ENCODE assay signal across 1 cellular context in genomic region chr19:7926727-7927604, GRCh38.
TF ChIP-seq lines count a peak whose summit lies in the region.

No MANE protein-coding gene starts in this region.

TF ChIP-seq in HEK293, 187 proteins besides CTCF, POLR2A, EP300 and RAD21 (continued from another document and continues in another):
- TF ChIP-seq ZBTB6 (tag by site-specific recombination; IDR thresholded peaks at IDR 0.05): peak; percentile 85
- TF ChIP-seq ZNF626 (tag by site-specific recombination; IDR thresholded peaks at IDR 0.05): no peak
- TF ChIP-seq OVOL3 (tag by site-specific recombination; IDR thresholded peaks at IDR 0.05): no peak
- TF ChIP-seq ZNF362 (tag by site-specific recombination; IDR thresholded peaks at IDR 0.05): no peak
- no peak for TF ChIP-seq ZNF830 (tag by site-specific recombination; IDR thresholded peaks at IDR 0.05; ENCODE audit: low read depth)
- no peak for TF ChIP-seq ZFP69B (tag by site-specific recombination; IDR thresholded peaks at IDR 0.05)
- no peak for TF ChIP-seq ZNF561 (tag by site-specific recombination; IDR thresholded peaks at IDR 0.05; ENCODE audit: borderline replicate concordance)
- no peak for TF ChIP-seq KLF1 (tag by site-specific recombination; IDR thresholded peaks at IDR 0.05)
- TF ChIP-seq ZNF248 (tag by site-specific recombination; IDR thresholded peaks at IDR 0.05): no peak
- no peak for TF ChIP-seq ZNF169 (tag by site-specific recombination; IDR thresholded peaks at IDR 0.05)
- no peak for TF ChIP-seq ZSCAN18 (tag by site-specific recombination; IDR thresholded peaks at IDR 0.05)
- TF ChIP-seq GLI2 (tag by site-specific recombination; IDR thresholded peaks at IDR 0.05; ENCODE audit: borderline replicate concordance, low read depth): no peak
- no peak for TF ChIP-seq ZNF146 (tag by site-specific recombination; IDR thresholded peaks at IDR 0.05)
- no peak for TF ChIP-seq ZFP3 (tag by site-specific recombination; IDR thresholded peaks at IDR 0.05; ENCODE audit: low read depth)
- TF ChIP-seq ZNF341 (tag by site-specific recombination; IDR thresholded peaks at IDR 0.05; ENCODE audit: low read depth): no peak; the same call in none of the 2 replicates
- TF ChIP-seq ZBTB17 (tag by site-specific recombination; IDR thresholded peaks at IDR 0.05): no peak
- TF ChIP-seq ZNF26 (tag by site-specific recombination; IDR thresholded peaks at IDR 0.05): no peak
- TF ChIP-seq YY2 (tag by site-specific recombination; IDR thresholded peaks at IDR 0.05): no peak
- TF ChIP-seq GLIS1 (tag by site-specific recombination; IDR thresholded peaks at IDR 0.05): peak; percentile 19; the same call in 1 of the 2 replicates
- peak; percentile 80 for TF ChIP-seq ZIC2 (tag by site-specific recombination; IDR thresholded peaks at IDR 0.05)
- peak; percentile 84; the same call in 1 of the 2 replicates for TF ChIP-seq ZNF223 (tag by site-specific recombination; IDR thresholded peaks at IDR 0.05)
- no peak for TF ChIP-seq BCL11A (tag by site-specific recombination; IDR thresholded peaks at IDR 0.05; ENCODE audit: low read depth)
- peak; percentile 18; the same call in 1 of the 2 replicates for TF ChIP-seq BCL11B (tag by site-specific recombination; IDR thresholded peaks at IDR 0.05; ENCODE audit: low read depth)
- no peak for TF ChIP-seq ZNF610 (tag by site-specific recombination; IDR thresholded peaks at IDR 0.05; ENCODE audit: borderline replicate concordance)
- no peak for TF ChIP-seq ZNF148 (tag by site-specific recombination; IDR thresholded peaks at IDR 0.05; ENCODE audit: borderline replicate concordance)
- no peak for TF ChIP-seq ZNF518A (tag by site-specific recombination; conservative IDR thresholded peaks at IDR 0.05; ENCODE audit: low read depth)
- TF ChIP-seq ZNF596 (tag by site-specific recombination; IDR thresholded peaks at IDR 0.05): no peak
- no peak for TF ChIP-seq ZNF747 (tag by site-specific recombination; IDR thresholded peaks at IDR 0.05)
- TF ChIP-seq ZNF521 (tag by site-specific recombination; IDR thresholded peaks at IDR 0.05): no peak
- TF ChIP-seq ZNF785 (tag by site-specific recombination; IDR thresholded peaks at IDR 0.05): no peak
- no peak for TF ChIP-seq ZNF10 (tag by site-specific recombination; IDR thresholded peaks at IDR 0.05)
- no peak for TF ChIP-seq ZFP37 (tag by site-specific recombination; IDR thresholded peaks at IDR 0.05)
- TF ChIP-seq ZNF398 (tag by site-specific recombination; IDR thresholded peaks at IDR 0.05): no peak
- TF ChIP-seq ZNF645 (tag by site-specific recombination; IDR thresholded peaks at IDR 0.05): no peak
- TF ChIP-seq ZNF654 (tag by site-specific recombination; IDR thresholded peaks at IDR 0.05; ENCODE audit: low read depth): no peak
- TF ChIP-seq ZBTB20 (tag by site-specific recombination; IDR thresholded peaks at IDR 0.05): no peak
- TF ChIP-seq OSR2 (tag by site-specific recombination; IDR thresholded peaks at IDR 0.05): no peak
- TF ChIP-seq KLF7 (tag by site-specific recombination; IDR thresholded peaks at IDR 0.05; ENCODE audit: borderline replicate concordance): no peak
- no peak for TF ChIP-seq RBAK (tag by site-specific recombination; IDR thresholded peaks at IDR 0.05)
- no peak for TF ChIP-seq REPIN1 (tag by site-specific recombination; IDR thresholded peaks at IDR 0.05; ENCODE audit: low read depth)
- TF ChIP-seq ZNF529 (tag by site-specific recombination; IDR thresholded peaks at IDR 0.05; ENCODE audit: insufficient replicate concordance): no peak
- TF ChIP-seq SCRT2 (tag by site-specific recombination; IDR thresholded peaks at IDR 0.05): peak; percentile 80
- TF ChIP-seq GLI4 (tag by site-specific recombination; IDR thresholded peaks at IDR 0.05): no peak
- TF ChIP-seq ZNF2 (tag by site-specific recombination; IDR thresholded peaks at IDR 0.05): no peak
- no peak for TF ChIP-seq ZNF677 (tag by site-specific recombination; IDR thresholded peaks at IDR 0.05)
- no peak for TF ChIP-seq ZNF624 (tag by site-specific recombination; IDR thresholded peaks at IDR 0.05)
- TF ChIP-seq ZNF184 (tag by site-specific recombination; IDR thresholded peaks at IDR 0.05): no peak
- TF ChIP-seq ZNF132 (tag by site-specific recombination; IDR thresholded peaks at IDR 0.05; ENCODE audit: borderline replicate concordance): no peak
- no peak for TF ChIP-seq SP3 (tag by site-specific recombination; IDR thresholded peaks at IDR 0.05)
- TF ChIP-seq ZNF600 (tag by site-specific recombination; IDR thresholded peaks at IDR 0.05): peak; percentile 88
- TF ChIP-seq ATF2 (tag by site-specific recombination; IDR thresholded peaks at IDR 0.05; ENCODE audit: low read depth): no peak
- no peak for TF ChIP-seq ZNF302 (tag by site-specific recombination; IDR thresholded peaks at IDR 0.05; ENCODE audit: low read depth)
- TF ChIP-seq ZNF221 (tag by site-specific recombination; IDR thresholded peaks at IDR 0.05; ENCODE audit: borderline replicate concordance): no peak
- TF ChIP-seq ZNF670 (tag by site-specific recombination; IDR thresholded peaks at IDR 0.05; ENCODE audit: low read depth): no peak
- TF ChIP-seq ZNF768 (tag by site-specific recombination; IDR thresholded peaks at IDR 0.05): no peak
